In the genomic region with DNA sequence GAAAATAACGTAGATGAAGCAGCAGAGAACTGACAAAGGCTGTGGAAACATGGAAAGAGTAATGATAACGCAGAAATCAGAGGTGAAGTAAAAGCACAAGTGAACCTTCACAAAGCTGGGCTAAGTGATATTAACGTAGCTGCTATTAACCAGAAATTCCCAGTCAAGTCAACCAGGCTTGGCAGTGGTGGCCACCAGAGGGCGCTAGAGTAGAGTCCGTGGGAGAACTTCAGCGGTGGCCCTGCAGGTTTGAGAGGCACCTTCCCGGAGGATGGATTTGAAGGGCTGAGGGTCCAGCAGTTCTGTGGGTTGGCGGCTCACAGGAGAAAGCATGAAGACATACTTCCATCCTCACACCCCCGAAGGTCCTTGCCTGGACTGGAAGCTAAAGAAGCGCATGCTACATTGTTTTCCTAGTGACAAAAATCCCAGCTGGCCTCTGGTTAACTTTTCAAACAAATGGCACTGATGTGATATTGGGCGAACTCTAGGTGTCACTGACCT, we compare ENCODE assay signal across 8 cellular contexts.
DNase-seq lines count a peak whose midpoint lies in the region; ATAC-seq and TF ChIP-seq lines count a peak whose summit lies in the region.

No MANE protein-coding gene starts in this region.

- peaks cover 7% of the 10 kb centered on the region for H3F3A ChIP-seq in smooth muscle cell (ENCODE audit: low read depth)

- H3K9me3 Mint-ChIP-seq in activated B cell treated with CpG ODN at 0.5 μM for 24 hours = no peaks in the 10 kb centered on the region

- H3K4me3 ChIP-seq in mammary epithelial cell (replicated peaks in 1 of 3; ENCODE audit: insufficient read depth in 1 of 3, low read depth in 2 of 3, low read length in 3 of 3) (no peak overlapping the region), smooth muscle cell (no peak overlapping the region)

- H3K4me1 ChIP-seq in mammary epithelial cell (ENCODE audit: insufficient read depth, low read length) = peaks cover 38% of the 10 kb centered on the region
- peaks cover 18% of the 10 kb centered on the region for H3K4me1 ChIP-seq in smooth muscle cell (ENCODE audit: low read depth)

- H3K27me3 ChIP-seq in mammary epithelial cell (ENCODE audit: insufficient read depth, low read length) (no peaks in the 10 kb centered on the region), smooth muscle cell (ENCODE audit: low read depth) (no peaks in the 10 kb centered on the region)

- ATAC-seq in activated B cell treated with CpG ODN at 0.5 μM for 24 hours (ENCODE audit: low read depth) (peak; percentile 56), HG02840 (IDR thresholded peaks at IDR 0.05; ENCODE audit: low FRiP score, unreplicated experiment) (no peak)

- in situ Hi-C loops in mammary epithelial cell (cut with MboI; ENCODE audit: low sequenced_read_pairs in 2 of 2) = loop anchor here (5.0 to 10.0 kb wide), 2 partner anchors 58 to 254 kb away; no protein-coding TSS in a partner anchor

- dilution Hi-C loops in mammary epithelial cell (cut with HindIII; ENCODE audit: low sequenced_read_pairs) = loop anchor here (10.0 kb wide), 1 partner anchor 58 kb away; no protein-coding TSS in a partner anchor

- POLR2A ChIA-PET in activated B cell treated with CpG ODN at 0.5 μM for 24 hours (lab: Charles Lee) = interaction anchor here (1.4 to 2.2 kb wide), 2 partner anchors 249 to 253 kb away, joined by 6 read pairs; partner anchors contain the start of gene GLUL

- CTCF ChIA-PET in activated B cell treated with CpG ODN at 0.5 μM for 24 hours (lab: Charles Lee) (interaction anchor here (0.6 to 7.2 kb wide), 19 partner anchors 8 to 644 kb away, joined by 3 to 284 read pairs (median 4); partner anchors contain the start of genes GLUL and TEDDM1), mammary epithelial cell (lab: Charles Lee; ENCODE audit: low non-redundant PET) (interaction anchor here (0.6 to 3.1 kb wide), 9 partner anchors 47 to 262 kb away, joined by 3 to 38 read pairs (median 8); no protein-coding TSS in a partner anchor)

- peak; percentile 57 for DNase-seq in HCEC 1CT
- DNase-seq in NCI-H2196 treated with DMSO at 0.1 percent for 48 hours (lab: John Stamatoyannopoulos, UW; ENCODE audit: unreplicated experiment) = peak; percentile 66
- peak; percentile 72 for DNase-seq in activated B cell treated with CpG ODN at 0.5 μM for 24 hours
- peak; percentile 73 for DNase-seq in mammary epithelial cell
- peak; percentile 75 for DNase-seq in iris pigment epithelial cell (ENCODE audit: low read depth)
- peak; percentile 79 for DNase-seq in smooth muscle cell (lab: John Stamatoyannopoulos, UW; ENCODE audit: unreplicated experiment)

- no peaks in the 10 kb centered on the region for H3K36me3 Mint-ChIP-seq in activated B cell treated with CpG ODN at 0.5 μM for 24 hours (ENCODE audit: low read depth)

- no TSS peak for BruUV-seq in mammary epithelial cell (replicated peaks; lab: Mats Ljungman, UMichigan)

- no peak overlapping the region for H3K4me2 ChIP-seq in mammary epithelial cell (ENCODE audit: insufficient read depth, low read depth, low read length)
- H3K4me2 ChIP-seq in smooth muscle cell = peak overlapping the region; percentile 51

- WGBS in mammary epithelial cell (ENCODE audit: low coverage, missing lambda C conversion rate) = 33% methylated on average over 8 of the region's 11 CpGs
- WGBS in smooth muscle cell (ENCODE audit: low lambda C conversion rate) = 19% methylated on average over 11 of the region's 11 CpGs

- H3K4me1 Mint-ChIP-seq in activated B cell treated with CpG ODN at 0.5 μM for 24 hours = no peaks in the 10 kb centered on the region

- no peak overlapping the region for H3K27ac Mint-ChIP-seq in activated B cell treated with CpG ODN at 0.5 μM for 24 hours

- H3K9me3 ChIP-seq in mammary epithelial cell (replicated peaks; ENCODE audit: insufficient read depth, low read length) = no peaks in the 10 kb centered on the region
- H3K9me3 ChIP-seq in smooth muscle cell (replicated peaks; ENCODE audit: low read depth) = no peaks in the 10 kb centered on the region

- H3K36me3 ChIP-seq in mammary epithelial cell (ENCODE audit: insufficient read depth, low read length) = no peaks in the 10 kb centered on the region
- no peaks in the 10 kb centered on the region for H3K36me3 ChIP-seq in smooth muscle cell (ENCODE audit: low read depth)

- H3K4me3 Mint-ChIP-seq in activated B cell treated with CpG ODN at 0.5 μM for 24 hours = no peak overlapping the region

- H3K9ac ChIP-seq in mammary epithelial cell (ENCODE audit: insufficient read depth, low read length) = no peak overlapping the region
- H3K9ac ChIP-seq in smooth muscle cell (ENCODE audit: low read depth) = no peak overlapping the region

- TF ChIP-seq CTCF in C4-2B (conservative IDR thresholded peaks at IDR 0.05) (peak; percentile 95), activated B cell treated with CpG ODN at 0.5 μM for 24 hours (IDR thresholded peaks at IDR 0.05) (no peak), mammary epithelial cell (conservative IDR thresholded peaks at IDR 0.05 in 1 of 2, IDR thresholded peaks at IDR 0.05 in 1 of 2; ENCODE audit: extremely low read depth in 1 of 2, insufficient read depth in 1 of 2, low read depth in 1 of 2, low read length in 2 of 2) (peak; percentile 93 to 95), smooth muscle cell (IDR thresholded peaks at IDR 0.05; ENCODE audit: borderline replicate concordance, insufficient read depth, poor library complexity, severe bottlenecking) (peak; percentile 96)

- H2AFZ ChIP-seq in mammary epithelial cell (ENCODE audit: low read depth, low read length) = peak overlapping the region; percentile 86
- H2AFZ ChIP-seq in smooth muscle cell (ENCODE audit: low read depth) = no peak overlapping the region

- no peaks in the 10 kb centered on the region for H4K20me1 ChIP-seq in mammary epithelial cell (ENCODE audit: insufficient read depth, low read length)
- H4K20me1 ChIP-seq in smooth muscle cell (ENCODE audit: low read depth) = no peaks in the 10 kb centered on the region

- intact Hi-C loops in activated B cell treated with CpG ODN at 0.5 μM for 24 hours (cut with micrococcal nuclease) = loop anchor here (1.0 to 5.0 kb wide), 2 partner anchors 253 to 644 kb away; partner anchors contain the start of gene NPL
- intact Hi-C loops in mammary epithelial cell (cut with micrococcal nuclease) = loop anchor here (1.0 kb wide), 5 partner anchors 55 to 253 kb away; partner anchors contain the start of gene GLUL

- H3K79me2 ChIP-seq in mammary epithelial cell (ENCODE audit: insufficient read depth, low read length) (no peaks in the 10 kb centered on the region), smooth muscle cell (ENCODE audit: low read depth) (no peaks in the 10 kb centered on the region)

- H3K27ac ChIP-seq in C4-2B (no peak overlapping the region), mammary epithelial cell (ENCODE audit: insufficient read depth, low read depth, low read length) (no peak overlapping the region), smooth muscle cell (ENCODE audit: low read depth) (no peak overlapping the region)

- peaks cover 12% of the 10 kb centered on the region for H3K27me3 Mint-ChIP-seq in activated B cell treated with CpG ODN at 0.5 μM for 24 hours
